1 cellular context compared by ENCODE assay signal in the genomic region with DNA sequence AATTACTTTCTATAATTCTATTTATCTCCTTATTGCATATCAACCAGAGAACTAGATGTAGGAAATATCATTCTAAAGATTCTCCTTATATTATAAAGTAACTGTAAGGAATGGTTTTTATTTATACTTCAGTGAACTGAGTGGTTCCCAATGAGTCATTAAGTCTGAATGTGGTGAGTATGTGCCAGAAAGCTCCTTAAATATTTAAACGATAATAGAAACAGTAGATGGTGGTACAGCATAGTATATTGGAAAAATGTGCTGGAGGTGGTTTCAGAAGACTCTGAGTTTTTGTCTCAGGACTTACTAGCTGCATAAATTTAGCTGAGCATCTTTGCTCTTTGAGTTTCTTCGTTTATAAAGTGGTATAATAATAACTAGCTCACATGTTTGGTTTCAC.
TF ChIP-seq lines count a peak whose summit lies in the region.

No MANE protein-coding gene starts in this region.

TF ChIP-seq in IMR-90, 13 proteins besides CTCF, POLR2A, EP300 and RAD21:
- TF ChIP-seq SMC3 (IDR thresholded peaks at IDR 0.05; ENCODE audit: low read depth, low read length) (no peak), CHD1 (IDR thresholded peaks at IDR 0.05; ENCODE audit: low read depth, low read length) (no peak), RCOR1 (IDR thresholded peaks at IDR 0.05; ENCODE audit: insufficient replicate concordance, low read length) (no peak), MAZ (IDR thresholded peaks at IDR 0.05; ENCODE audit: borderline replicate concordance, low read depth, low read length) (no peak), BHLHE40 (IDR thresholded peaks at IDR 0.05; ENCODE audit: low read depth, low read length) (no peak), NFE2L2 (IDR thresholded peaks at IDR 0.05; ENCODE audit: low read depth, low read length) (no peak), CEBPB (IDR thresholded peaks at IDR 0.05; ENCODE audit: low read depth, low read length) (no peak), MXI1 (IDR thresholded peaks at IDR 0.05; ENCODE audit: borderline replicate concordance, low read depth, low read length) (no peak), FOS (IDR thresholded peaks at IDR 0.05; ENCODE audit: low read depth, low read length) (no peak), USF2 (IDR thresholded peaks at IDR 0.05; ENCODE audit: low read depth, low read length) (no peak), RFX5 (IDR thresholded peaks at IDR 0.05; ENCODE audit: low read depth, low read length) (no peak), MAFK (IDR thresholded peaks at IDR 0.05; ENCODE audit: low read depth, low read length) (no peak)
- TF ChIP-seq, protein P1, sequence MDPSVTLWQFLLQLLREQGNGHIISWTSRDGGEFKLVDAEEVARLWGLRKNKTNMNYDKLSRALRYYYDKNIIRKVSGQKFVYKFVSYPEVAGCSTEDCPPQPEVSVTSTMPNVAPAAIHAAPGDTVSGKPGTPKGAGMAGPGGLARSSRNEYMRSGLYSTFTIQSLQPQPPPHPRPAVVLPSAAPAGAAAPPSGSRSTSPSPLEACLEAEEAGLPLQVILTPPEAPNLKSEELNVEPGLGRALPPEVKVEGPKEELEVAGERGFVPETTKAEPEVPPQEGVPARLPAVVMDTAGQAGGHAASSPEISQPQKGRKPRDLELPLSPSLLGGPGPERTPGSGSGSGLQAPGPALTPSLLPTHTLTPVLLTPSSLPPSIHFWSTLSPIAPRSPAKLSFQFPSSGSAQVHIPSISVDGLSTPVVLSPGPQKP (IDR thresholded peaks at IDR 0.05; ENCODE audit: borderline replicate concordance, low read depth, low read length), result no peak
